5 cellular contexts compared by ENCODE assay signal in the genomic region with DNA sequence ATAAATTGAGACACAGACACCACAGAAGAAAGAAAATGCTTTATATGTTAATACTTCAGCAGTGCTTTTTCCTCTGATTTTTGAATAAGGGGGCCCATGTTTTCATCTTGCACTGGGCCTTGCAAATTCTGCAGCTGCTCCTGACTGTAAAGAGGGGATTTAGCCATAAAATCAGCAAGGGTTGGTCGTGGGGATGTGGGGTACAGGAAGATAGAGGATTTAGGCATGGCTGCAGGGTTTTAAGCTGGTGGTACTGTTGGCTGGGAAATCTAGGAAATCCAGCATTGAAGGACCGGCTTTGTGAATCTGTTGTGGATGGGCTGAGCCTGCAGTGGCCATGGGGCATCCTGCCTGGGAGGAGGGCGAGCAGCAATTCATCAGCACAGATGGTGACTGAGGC. TPM values are rescaled to one million over a fixed set of nuclear protein-coding genes. Genes with fewer than 3 reads are reported as not detected.
"Had no signal": no experiment of that assay in that cellular context is flagged by ENCODE, and none has a peak within 500 bp of the region (broad histone marks: within the 10 kb centered on the region; RNA-seq: fewer than 3 reads in every experiment).

No MANE protein-coding gene starts in this region.

RNA-seq across cellular contexts. Expression of a gene that starts 2.1 kb away (rescaled TPM):
- total RNA-seq: activated T-helper 2 cell treated with anti-CD3 and anti-CD28 coated beads, Interferon-gamma antibody, Interleukin-2, Interleukin-4, amounts not matched to agents 10 μg/mL and 5 μg/mL and 100 μg/mL, durations not matched to agents 14 hours and 24 hours and 36 hours; ascending aorta; bronchial epithelial cell; cardiac muscle cell; T-helper 2 cell treated with Interferon-gamma antibody and Interleukin-4, amounts not matched to agents 100 ng/mL and 5 ng/mL, for 36 hours had no signal
